21 cellular contexts compared by ENCODE assay signal in the genomic region with DNA sequence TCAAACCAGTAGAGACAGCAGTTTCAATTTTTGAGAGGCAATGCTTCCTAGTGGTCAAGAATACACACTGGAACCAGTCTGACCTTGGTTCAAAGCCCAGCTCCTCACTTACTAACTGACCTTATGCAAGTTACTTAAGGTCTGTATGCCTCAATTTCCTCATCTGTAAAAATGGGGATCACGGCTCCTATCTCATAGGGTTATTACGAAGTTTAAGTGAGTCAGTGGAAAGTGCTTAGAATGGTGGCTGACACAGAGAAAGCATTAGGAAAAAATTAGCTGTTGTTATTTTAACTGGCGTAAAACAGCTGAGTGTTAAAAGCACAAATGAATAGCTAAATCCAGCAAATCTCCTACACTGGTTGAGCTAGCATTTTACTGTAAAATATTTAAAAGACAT.
DNase-seq lines count a peak whose midpoint lies in the region; ATAC-seq, FAIRE-seq and TF ChIP-seq lines count a peak whose summit lies in the region.
"Had no signal": no experiment of that assay in that cellular context is flagged by ENCODE, and none has a peak within 500 bp of the region (broad histone marks: within the 10 kb centered on the region; RNA-seq: fewer than 3 reads in every experiment).

No MANE protein-coding gene starts in this region.

- no peaks in the 10 kb centered on the region for H3K9me3 Mint-ChIP-seq in chondrocyte (ENCODE audit: low read depth)
- no peaks in the 10 kb centered on the region for H3K9me3 Mint-ChIP-seq in neural progenitor cell

- no peak overlapping the region for H3K4me3 ChIP-seq in A549
- H3K4me3 ChIP-seq in OCI-LY3 (ENCODE audit: low read length): peak overlapping the region; percentile 65; the same call in 1 of the 2 replicates
- H3K4me3 ChIP-seq in neural progenitor cell: no peak overlapping the region
- H3K4me3 ChIP-seq in tibial artery: no peak overlapping the region
- H3K4me3 ChIP-seq: BLaER1 treated with 17β-estradiol and CSF1 and Interleukin-3, amounts not matched to agents 10 nM and 100 nM had no signal

- peaks cover 85% of the 10 kb centered on the region for H3K4me1 ChIP-seq in A549
- H3K4me1 ChIP-seq in OCI-LY3 (ENCODE audit: low read length): peaks cover 79% of the 10 kb centered on the region
- peaks cover 82% of the 10 kb centered on the region for H3K4me1 ChIP-seq in neural progenitor cell
- H3K4me1 ChIP-seq in tibial artery: peaks cover 0 to 5% (median 0%) of the 10 kb centered on the region in 4 donors

- H3K9me3 ChIP-seq in A549 (no peaks in the 10 kb centered on the region), OCI-LY3 (ENCODE audit: insufficient read depth, low read length) (no peaks in the 10 kb centered on the region), neural progenitor cell (ENCODE audit: low read depth) (no peaks in the 10 kb centered on the region), tibial artery (no peaks in the 10 kb centered on the region)
- H3K9me3 ChIP-seq: BLaER1 treated with 17β-estradiol and CSF1 and Interleukin-3, amounts not matched to agents 10 nM and 100 nM had no signal

- peak in 1 of 2 experiments; percentile 22 for DNase-seq in A549 (ENCODE audit: low read depth in 1 of 2, low spot score in 1 of 2)
- no peak for DNase-seq in chondrocyte (ENCODE audit: low spot score)
- DNase-seq in neural progenitor cell (ENCODE audit: low spot score): no peak
- DNase-seq in SKM-1 (lab: John Stamatoyannopoulos, UW; ENCODE audit: unreplicated experiment): no peak
- no peak for DNase-seq in G401 (ENCODE audit: low spot score)
- no peak for DNase-seq in tibial artery
- DNase-seq: CD8-positive, alpha-beta memory T cell; DMS53; EL; KG1; MV-4-11; NCI-H1694 treated with DMSO at 0.1 percent for 48 hours; NCI-H774; SHP77 had no signal

- H2AFZ ChIP-seq in OCI-LY3 (ENCODE audit: low read depth, low read length): no peak overlapping the region
- H2AFZ ChIP-seq in neural progenitor cell (replicated peaks): no peak overlapping the region

- no peak for TF ChIP-seq EP300 in A549 (IDR thresholded peaks at IDR 0.05)

- H3K27me3 ChIP-seq in OCI-LY3 (ENCODE audit: low read depth, low read length) (no peaks in the 10 kb centered on the region), neural progenitor cell (no peaks in the 10 kb centered on the region), tibial artery (peaks cover 0 to 3% of the 10 kb centered on the region in 2 donors)
- H3K27me3 ChIP-seq: BLaER1 treated with 17β-estradiol and CSF1 and Interleukin-3, amounts not matched to agents 10 nM and 100 nM had no signal

- peaks cover 32% of the 10 kb centered on the region for H3F3A ChIP-seq in neural progenitor cell (ENCODE audit: low read depth)

- no peaks in the 10 kb centered on the region for H3K36me3 Mint-ChIP-seq in chondrocyte (ENCODE audit: low read depth)
- peaks cover 3% of the 10 kb centered on the region for H3K36me3 Mint-ChIP-seq in neural progenitor cell
- H3K36me3 Mint-ChIP-seq: CD8-positive, alpha-beta memory T cell had no signal

- ATAC-seq in A549 (peak in 1 of 2 experiments; percentile 32; a peak in 2 of 6 replicates), esophagus mucosa (no peak)
- ATAC-seq: HepG2 had no signal

- peak in 1 of 2 experiments; percentile 4; a peak in 1 of 5 replicates for TF ChIP-seq RAD21 in A549 (conservative IDR thresholded peaks at IDR 0.05 in 1 of 2, IDR thresholded peaks at IDR 0.05 in 1 of 2)

- peaks cover 97% of the 10 kb centered on the region for H3K79me2 ChIP-seq in OCI-LY3 (ENCODE audit: low read length)
- peaks cover 6% of the 10 kb centered on the region for H3K79me2 ChIP-seq in neural progenitor cell (ENCODE audit: low read depth)

- no peak for TF ChIP-seq POLR2A in A549 (IDR thresholded peaks at IDR 0.05; ENCODE audit: low read length)

- CTCF ChIA-PET in A549 (lab: Yijun Ruan, JAX): interaction anchor here (0.9 to 1.5 kb wide), 4 partner anchors 31 to 206 kb away, joined by 3 to 4 read pairs (median 3); no protein-coding TSS in a partner anchor

- H3K4me3 Mint-ChIP-seq in chondrocyte (ENCODE audit: unreplicated experiment) (no peak overlapping the region), neural progenitor cell (no peak overlapping the region)
- H3K4me3 Mint-ChIP-seq: CD8-positive, alpha-beta memory T cell had no signal

- H3K27ac Mint-ChIP-seq in chondrocyte (ENCODE audit: unreplicated experiment) (no peak overlapping the region), neural progenitor cell (no peak overlapping the region)
- H3K27ac Mint-ChIP-seq: CD8-positive, alpha-beta memory T cell had no signal

- H3K9ac ChIP-seq in OCI-LY3 (ENCODE audit: low read length): peak overlapping the region; percentile 60
- H3K9ac ChIP-seq in neural progenitor cell: no peak overlapping the region
- H3K9ac ChIP-seq: BLaER1 treated with 17β-estradiol and CSF1 and Interleukin-3, amounts not matched to agents 10 nM and 100 nM had no signal

- H3K4me1 Mint-ChIP-seq in chondrocyte (ENCODE audit: low read depth) (peaks cover 34% of the 10 kb centered on the region), neural progenitor cell (peaks cover 48% of the 10 kb centered on the region)
- H3K4me1 Mint-ChIP-seq: CD8-positive, alpha-beta memory T cell had no signal

- POLR2A ChIA-PET in A549 (lab: Yijun Ruan, JAX): interaction anchor here (0.7 kb wide), 1 partner anchor 75 kb away, joined by 3 read pairs; no protein-coding TSS in a partner anchor

- FAIRE-seq in A549 (lab: Jason Lieb, UNC): no peak
- FAIRE-seq: A204.1, GM12891, GM18507, HepG2 had no signal

- in situ Hi-C loops in G401 (cut with HindIII; ENCODE audit: low sequenced_read_pairs): no loop called here

- H4K20me1 ChIP-seq in OCI-LY3 (ENCODE audit: insufficient read depth, low read length): no peaks in the 10 kb centered on the region
- no peaks in the 10 kb centered on the region for H4K20me1 ChIP-seq in neural progenitor cell (ENCODE audit: low read depth)
- H4K20me1 ChIP-seq: BLaER1 treated with 17β-estradiol and CSF1 and Interleukin-3, amounts not matched to agents 10 nM and 100 nM had no signal

- TF ChIP-seq CTCF in A549 (IDR thresholded peaks at IDR 0.05): no peak
- no peak for TF ChIP-seq CTCF in OCI-LY3 (IDR thresholded peaks at IDR 0.05; ENCODE audit: low read depth, low read length)
- TF ChIP-seq CTCF in chondrocyte (IDR thresholded peaks at IDR 0.05): peak; percentile 34
- no peak for TF ChIP-seq CTCF in neural progenitor cell (IDR thresholded peaks at IDR 0.05)
- no peak for TF ChIP-seq CTCF in tibial artery (IDR thresholded peaks at IDR 0.05)

- H3K4me2 ChIP-seq in A549 (peak overlapping the region; percentile 87), OCI-LY3 (ENCODE audit: low read length) (peak overlapping the region; percentile 92), neural progenitor cell (peak overlapping the region; percentile 64)

- peaks cover 7% of the 10 kb centered on the region for H3K27me3 Mint-ChIP-seq in chondrocyte (ENCODE audit: low read depth)
- H3K27me3 Mint-ChIP-seq in neural progenitor cell (ENCODE audit: insufficient read depth, low read depth): no peaks in the 10 kb centered on the region

- 79% methylated on average over 3 of the region's 3 CpGs for WGBS in A549 (ENCODE audit: missing lambda C conversion rate)

- intact Hi-C loops in tibial artery (cut with DNase I; ENCODE audit: low total_unique reads): no loop called here

- H3K27ac ChIP-seq in A549 (peak overlapping the region; percentile 70 to 74), OCI-LY3 (ENCODE audit: low read length) (peak overlapping the region; percentile 90), neural progenitor cell (peak overlapping the region; percentile 55), tibial artery (no peak overlapping the region)

- peaks cover 9% of the 10 kb centered on the region for H3K36me3 ChIP-seq in OCI-LY3 (replicated peaks; ENCODE audit: low read depth, low read length)
- H3K36me3 ChIP-seq in neural progenitor cell: no peaks in the 10 kb centered on the region
- H3K36me3 ChIP-seq in tibial artery: no peaks in the 10 kb centered on the region
- H3K36me3 ChIP-seq: BLaER1 treated with 17β-estradiol and CSF1 and Interleukin-3, amounts not matched to agents 10 nM and 100 nM had no signal

TF ChIP-seq in A549, 52 proteins besides CTCF, POLR2A, EP300 and RAD21 (continues in another document):
- TF ChIP-seq POLR2AphosphoS2 (conservative IDR thresholded peaks at IDR 0.05; ENCODE audit: low read length) (no peak), HOXB13 (CRISPR knock-in tag; IDR thresholded peaks at IDR 0.05; ENCODE audit: low read depth) (no peak), RARB (CRISPR knock-in tag; IDR thresholded peaks at IDR 0.05) (no peak), NR3C1 (IDR thresholded peaks at IDR 0.05) (no peak), EHF (CRISPR knock-in tag; IDR thresholded peaks at IDR 0.05) (no peak), CEBPB (IDR thresholded peaks at IDR 0.05) (no peak), RNF2 (IDR thresholded peaks at IDR 0.05; ENCODE audit: borderline replicate concordance, low read depth) (no peak), ZC3H11A (IDR thresholded peaks at IDR 0.05) (no peak)
- TF ChIP-seq, protein P1, sequence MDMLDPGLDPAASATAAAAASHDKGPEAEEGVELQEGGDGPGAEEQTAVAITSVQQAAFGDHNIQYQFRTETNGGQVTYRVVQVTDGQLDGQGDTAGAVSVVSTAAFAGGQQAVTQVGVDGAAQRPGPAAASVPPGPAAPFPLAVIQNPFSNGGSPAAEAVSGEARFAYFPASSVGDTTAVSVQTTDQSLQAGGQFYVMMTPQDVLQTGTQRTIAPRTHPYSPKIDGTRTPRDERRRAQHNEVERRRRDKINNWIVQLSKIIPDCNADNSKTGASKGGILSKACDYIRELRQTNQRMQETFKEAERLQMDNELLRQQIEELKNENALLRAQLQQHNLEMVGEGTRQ (IDR thresholded peaks at IDR 0.05): no peak
- TF ChIP-seq, protein P2, sequence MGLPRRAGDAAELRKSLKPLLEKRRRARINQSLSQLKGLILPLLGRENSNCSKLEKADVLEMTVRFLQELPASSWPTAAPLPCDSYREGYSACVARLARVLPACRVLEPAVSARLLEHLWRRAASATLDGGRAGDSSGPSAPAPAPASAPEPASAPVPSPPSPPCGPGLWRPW (IDR thresholded peaks at IDR 0.05): no peak

Comparison
In these comparisons a context has a peak if more than half of its experiments do, and no peak if none do; other contexts are left out.
1. H3K27ac ChIP-seq: peak in A549 (2 of 2), OCI-LY3 (single experiment) and neural progenitor cell (single experiment); none in tibial artery (0 of 2).
2. Peak in every context shown above with its lines, with median percentiles within 50 percentile points of each other: H3K4me2 ChIP-seq.